Comparison of ENCODE assay signal across 8 cellular contexts in the genomic region with DNA sequence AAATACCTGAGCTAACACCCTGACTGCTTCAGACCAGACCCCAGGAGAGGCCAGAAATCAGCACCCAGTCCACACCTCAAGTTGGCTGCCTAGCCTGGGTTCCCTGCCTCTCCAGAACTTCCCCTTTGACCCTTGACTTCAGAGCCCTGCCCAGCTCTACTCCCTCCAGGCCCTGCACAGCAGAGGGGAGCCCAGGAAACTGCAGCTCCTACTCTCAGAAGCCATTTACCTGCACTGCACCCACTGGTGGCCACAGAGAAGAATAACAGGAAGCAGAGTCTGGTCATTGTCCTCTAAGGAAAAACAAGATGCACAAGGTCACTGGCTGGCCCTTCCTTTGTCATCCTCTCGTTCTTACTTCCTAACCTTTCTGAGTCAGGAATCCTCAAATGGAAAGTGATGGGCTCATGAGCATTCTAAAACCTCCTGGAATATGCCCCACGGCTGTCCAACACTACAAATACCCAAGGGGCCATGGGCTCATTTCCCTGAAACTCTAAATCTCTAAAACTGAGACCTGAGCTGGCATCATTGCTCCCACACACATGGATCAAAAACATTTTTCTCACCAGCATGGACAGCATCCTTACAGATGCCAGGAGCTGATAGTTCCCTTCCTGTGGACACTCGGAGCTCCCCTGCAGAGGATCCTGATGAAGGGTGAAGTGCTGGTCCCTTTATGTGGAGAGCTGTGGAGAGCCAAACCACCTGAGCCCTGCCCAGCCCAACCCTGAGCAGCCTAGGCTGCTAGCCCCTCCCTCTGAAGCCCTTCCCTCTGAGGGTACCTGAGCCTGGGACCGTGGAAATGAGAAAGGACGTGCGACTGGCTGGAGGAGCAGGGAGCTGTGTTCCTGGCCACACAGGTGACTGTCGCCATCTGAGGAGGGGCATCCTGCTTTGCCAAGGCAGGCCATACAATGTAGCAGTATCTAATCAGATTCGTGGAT. TPM values are rescaled to one million over a fixed set of nuclear protein-coding genes. Genes with fewer than 3 reads are reported as not detected.
DNase-seq lines count a peak whose midpoint lies in the region; ATAC-seq and TF ChIP-seq lines count a peak whose summit lies in the region.

TSS of gene ITLN2 (minus strand) at position 652 of the 947 bp plus-strand sequence. CDS start at position 584, 68 bp downstream.

- H3K79me2 ChIP-seq in mammary epithelial cell (ENCODE audit: insufficient read depth, low read length) = no peaks in the 10 kb centered on the region

- H3K9me3 Mint-ChIP-seq in MCF 10A (ENCODE audit: unreplicated experiment) (no peaks in the 10 kb centered on the region), type B pancreatic cell (no peaks in the 10 kb centered on the region)

- no peak within 1 kb of the TSS for H2AFZ ChIP-seq in mammary epithelial cell (ENCODE audit: low read depth, low read length)

- no peak for ATAC-seq in GM19397 (IDR thresholded peaks at IDR 0.05; ENCODE audit: unreplicated experiment)

- TF ChIP-seq CTCF in MCF 10A (IDR thresholded peaks at IDR 0.05; ENCODE audit: unreplicated experiment) (peak; percentile 83), breast epithelium (IDR thresholded peaks at IDR 0.05) (peak in 1 of 3 donors; percentile 26), mammary epithelial cell (conservative IDR thresholded peaks at IDR 0.05 in 1 of 2, IDR thresholded peaks at IDR 0.05 in 1 of 2; ENCODE audit: extremely low read depth in 1 of 2, insufficient read depth in 1 of 2, low read depth in 1 of 2, low read length in 2 of 2) (peak; percentile 69 to 79), type B pancreatic cell (conservative IDR thresholded peaks at IDR 0.05) (peak; percentile 73)

- no peak within 1 kb of the TSS for H3K4me3 Mint-ChIP-seq in MCF 10A (ENCODE audit: unreplicated experiment)
- no peak within 1 kb of the TSS for H3K4me3 Mint-ChIP-seq in type B pancreatic cell

- no peaks in the 10 kb centered on the region for H3K36me3 Mint-ChIP-seq in MCF 10A (ENCODE audit: insufficient read depth, unreplicated experiment)
- no peaks in the 10 kb centered on the region for H3K36me3 Mint-ChIP-seq in type B pancreatic cell

- H3K4me2 ChIP-seq in mammary epithelial cell (ENCODE audit: insufficient read depth, low read depth, low read length) = no peak within 1 kb of the TSS

- H3K9me3 ChIP-seq in breast epithelium (no peaks in the 10 kb centered on the region), HUES64 (ENCODE audit: insufficient read depth, low read depth, low read length) (no peaks in the 10 kb centered on the region), mammary epithelial cell (replicated peaks; ENCODE audit: insufficient read depth, low read length) (no peaks in the 10 kb centered on the region)

- H3K27me3 ChIP-seq in breast epithelium (no peaks in the 10 kb centered on the region), HUES64 (ENCODE audit: insufficient read depth, low read length) (no peaks in the 10 kb centered on the region), mammary epithelial cell (ENCODE audit: insufficient read depth, low read length) (no peaks in the 10 kb centered on the region)

- POLR2A ChIA-PET in MCF 10A (lab: Yijun Ruan, JAX) = interaction anchor here (0.5 to 5.0 kb wide), 11 partner anchors 8 to 585 kb away, joined by 3 to 88 read pairs (median 4); partner anchors contain the start of genes DEDD, F11R, NIT1 and PFDN2

- H3K27ac Mint-ChIP-seq in MCF 10A (ENCODE audit: low read depth, unreplicated experiment) (no peak within 1 kb of the TSS), type B pancreatic cell (no peak within 1 kb of the TSS)

- no peaks in the 10 kb centered on the region for H3K27me3 Mint-ChIP-seq in MCF 10A (ENCODE audit: insufficient read depth, unreplicated experiment)
- H3K27me3 Mint-ChIP-seq in type B pancreatic cell = peaks cover 3% of the 10 kb centered on the region

- no TSS peak for BruUV-seq in MCF 10A (replicated peaks; lab: Mats Ljungman, UMichigan)
- BruUV-seq in mammary epithelial cell (replicated peaks; lab: Mats Ljungman, UMichigan) = no TSS peak

- dilution Hi-C loops in mammary epithelial cell (cut with HindIII; ENCODE audit: low sequenced_read_pairs) = loop anchor here (5.0 kb wide), 1 partner anchor 87 kb away; no protein-coding TSS in a partner anchor

- no peak within 1 kb of the TSS for H3K4me3 ChIP-seq in breast epithelium
- H3K4me3 ChIP-seq in HUES64 (ENCODE audit: low read length) = no peak within 1 kb of the TSS
- no peak within 1 kb of the TSS for H3K4me3 ChIP-seq in mammary epithelial cell (replicated peaks in 1 of 3; ENCODE audit: insufficient read depth in 1 of 3, low read depth in 2 of 3, low read length in 3 of 3)

- H3K27ac ChIP-seq in breast epithelium = no peak within 1 kb of the TSS
- no peak within 1 kb of the TSS for H3K27ac ChIP-seq in HUES64 (ENCODE audit: low read depth, low read length)
- no peak within 1 kb of the TSS for H3K27ac ChIP-seq in mammary epithelial cell (ENCODE audit: insufficient read depth, low read depth, low read length)

- H3K4me1 Mint-ChIP-seq in MCF 10A (ENCODE audit: insufficient read depth, unreplicated experiment) (peaks cover 37% of the 10 kb centered on the region), type B pancreatic cell (ENCODE audit: unreplicated experiment) (peaks cover 3% of the 10 kb centered on the region)

- H3K9ac ChIP-seq in HUES64 (ENCODE audit: low read depth, low read length) = peak within 1 kb of the TSS; percentile 12; the same call in 1 of the 2 replicates
- H3K9ac ChIP-seq in mammary epithelial cell (ENCODE audit: insufficient read depth, low read length) = no peak within 1 kb of the TSS

- intact Hi-C loops in MCF 10A (cut with micrococcal nuclease) = loop anchor here (1.0 to 5.0 kb wide), 2 partner anchors 279 to 527 kb away; no protein-coding TSS in a partner anchor
- intact Hi-C loops in breast epithelium (cut with DNase I; ENCODE audit: low total_unique reads) = no loop called here
- intact Hi-C loops in mammary epithelial cell (cut with micrococcal nuclease) = no loop called here

- no peaks in the 10 kb centered on the region for H4K20me1 ChIP-seq in mammary epithelial cell (ENCODE audit: insufficient read depth, low read length)

- no peaks in the 10 kb centered on the region for H3K4me1 ChIP-seq in breast epithelium
- H3K4me1 ChIP-seq in HUES64 (ENCODE audit: insufficient read depth, low read length) = peaks cover 12% of the 10 kb centered on the region
- peaks cover 38% of the 10 kb centered on the region for H3K4me1 ChIP-seq in mammary epithelial cell (ENCODE audit: insufficient read depth, low read length)

- CTCF ChIA-PET in MCF 10A (lab: Yijun Ruan, JAX) (interaction anchor here (0.6 to 5.4 kb wide), 38 partner anchors 9 to 858 kb away, joined by 3 to 139 read pairs (median 5); partner anchors contain the start of gene F11R), mammary epithelial cell (lab: Charles Lee; ENCODE audit: low non-redundant PET) (interaction anchor here (0.5 to 0.6 kb wide), 5 partner anchors 12 to 556 kb away, joined by 3 to 4 read pairs (median 4); no protein-coding TSS in a partner anchor)

- WGBS in HUES64 = 73% methylated on average over 8 of the region's 8 CpGs
- 61% methylated on average over 3 of the region's 8 CpGs for WGBS in mammary epithelial cell (ENCODE audit: low coverage, missing lambda C conversion rate)

- H3K36me3 ChIP-seq in breast epithelium (no peaks in the 10 kb centered on the region), HUES64 (ENCODE audit: insufficient read depth, low read length) (no peaks in the 10 kb centered on the region), mammary epithelial cell (ENCODE audit: insufficient read depth, low read length) (no peaks in the 10 kb centered on the region)

- in situ Hi-C loops in mammary epithelial cell (cut with MboI; ENCODE audit: low sequenced_read_pairs in 2 of 2) = loop anchor here (10.0 to 25.0 kb wide), 2 partner anchors 120 to 217 kb away; partner anchors contain the start of gene SLAMF7 (in 1 of the 2)

- TF ChIP-seq POLR2A in breast epithelium (IDR thresholded peaks at IDR 0.05) = no peak

- DNase-seq in MCF 10A (ENCODE audit: unreplicated experiment) = peak; percentile 78
- no peak for DNase-seq in breast epithelium (ENCODE audit: low spot score in 2 of 2)
- DNase-seq in T-helper 9 cell = peak; percentile 11
- DNase-seq in mammary epithelial cell = peak; percentile 47
- peak; percentile 6 for DNase-seq in medulla oblongata (ENCODE audit: extremely low spot score)
- DNase-seq in type B pancreatic cell (ENCODE audit: extremely low spot score, unreplicated experiment) = no peak

RNA-seq across cellular contexts. Expression of gene ITLN2, which starts in this region (rescaled TPM):
- total RNA-seq in MCF 10A (2022) (0.27 TPM in 1 of 2 replicates, not detected in the other), breast epithelium (10 to 100 TPM in 1 of 3 donors, not detected in 2; 10.7 TPM), mammary epithelial cell (under 1 TPM; 0.35 to 0.50 TPM), type B pancreatic cell (ENCODE audit: low replicate concordance) (0.99 and 1.7 TPM in 2 replicates)
- 4.9 TPM for polyA plus RNA-seq in HUES64 (2013, experiment 1 of 2)
- 3.6 TPM for polyA plus RNA-seq in HUES64 (2013, experiment 2 of 2)
- polyA plus RNA-seq in mammary epithelial cell = 0.26 TPM
- polyA minus RNA-seq in mammary epithelial cell = not detected

Comparison
In these comparisons a context has a peak if more than half of its experiments do, and no peak if none do; other contexts are left out.
1. Peak in DNase-seq in MCF 10A; RNA of the gene not detected or under 1 TPM.
2. Peak in DNase-seq in mammary epithelial cell; RNA of the gene not detected or under 1 TPM.
3. DNase-seq: peak in T-helper 9 cell (single experiment) and medulla oblongata (single experiment); none in breast epithelium (0 of 2) and type B pancreatic cell (single experiment).